34 cellular contexts compared by ENCODE assay signal in genomic region chr2:126952216-126952615, GRCh38. TPM values are rescaled to one million over a fixed set of nuclear protein-coding genes. Genes with fewer than 3 reads are reported as not detected.
"Had no signal": no experiment of that assay in that cellular context is flagged by ENCODE, and none has a peak within 500 bp of the region (broad histone marks: within the 10 kb centered on the region; RNA-seq: fewer than 3 reads in every experiment).

No MANE protein-coding gene starts in this region.

- FAIRE-seq: islet of Langerhans, kidney had no signal

- DNase-seq: hypothalamus; immature natural killer cell; kidney; left ventricle myocardium inferior; mesendoderm; naive B cell; natural killer cell; nephron progenitor cell; occipital lobe; psoas muscle; right lobe of liver; stimulated activated CD4-positive, alpha-beta T cell treated with anti-CD3 and anti-CD28 coated beads, Interleukin-1b, Interleukin-23, amount 100 ng/mL, for 48 hours; stimulated activated CD4-positive, alpha-beta T cell treated with anti-CD3 and anti-CD28 coated beads, Interleukin-2, amount 100 ng/mL, for 48 hours; stimulated activated CD4-positive, alpha-beta T cell treated with anti-CD3 and anti-CD28 coated beads, Interleukin-4, amount 100 ng/mL, for 4 hours; stimulated activated CD8-positive, alpha-beta memory T cell treated with anti-CD3 and anti-CD28 coated beads, Interleukin-4, amount 100 ng/mL, for 48 hours; stimulated activated naive CD4-positive, alpha-beta T cell treated with Interleukin-2 at 50 U/mL for 16 hours; stimulated activated naive CD8-positive, alpha-beta T cell treated with anti-CD3 and anti-CD28 coated beads, Interleukin-15, amount 100 ng/mL, for 72 hours; substantia nigra; uterus had no signal

- ATAC-seq: natural killer cell; psoas muscle; right lobe of liver; stimulated activated memory B cell treated with anti-CD40 and anti-IgM and Interleukin-4, amounts not matched to agents 10 μg/mL and 1 μg/mL and 100 μg/mL, for 72 hours; stimulated activated naive CD8-positive, alpha-beta T cell treated with anti-CD3 and anti-CD28 coated beads, Interleukin-15, amount 100 ng/mL, for 72 hours had no signal

- H3K4me3 ChIP-seq: left ventricle myocardium inferior, lung, neural progenitor cell, psoas muscle, right atrium auricular region, right lobe of liver, smooth muscle cell, tibial nerve, uterus had no signal

RNA-seq across cellular contexts. Expression of gene TEX51, which starts 53.5 kb away (rescaled TPM):
- total RNA-seq: kidney, left ventricle myocardium inferior, lower leg skin, lung, mesothelial cell of epicardium, mononuclear cell, natural killer cell, occipital lobe, osteocyte, posterior vena cava, psoas muscle, right atrium auricular region, skeletal muscle tissue, smooth muscle cell, temporal lobe, tibial nerve, ureter, uterus had no signal
